1 cellular context compared by ENCODE assay signal in genomic region chrX:20029728-20030127, GRCh38.
TF ChIP-seq lines count a peak whose summit lies in the region.

No MANE protein-coding gene starts in this region.

TF ChIP-seq in SK-N-SH treated with all-trans-retinoic acid at 6 μM for 48 hours, 23 proteins besides CTCF, POLR2A, EP300 and RAD21 (continued from another document):
- no peak for TF ChIP-seq TSHZ2 (CRISPR knock-in tag; IDR thresholded peaks at IDR 0.05)
- no peak for TF ChIP-seq PPARA (CRISPR knock-in tag; IDR thresholded peaks at IDR 0.05; ENCODE audit: borderline replicate concordance)
- TF ChIP-seq GLIS3 (CRISPR knock-in tag; IDR thresholded peaks at IDR 0.05) = no peak
- TF ChIP-seq TOX (CRISPR knock-in tag; IDR thresholded peaks at IDR 0.05; ENCODE audit: borderline replicate concordance) = no peak
- TF ChIP-seq ISL1 (CRISPR knock-in tag; IDR thresholded peaks at IDR 0.05) = no peak
- TF ChIP-seq OSR1 (CRISPR knock-in tag; IDR thresholded peaks at IDR 0.05) = no peak
- TF ChIP-seq ESRRG (CRISPR knock-in tag; IDR thresholded peaks at IDR 0.05) = no peak
- no peak for TF ChIP-seq TCF4 (CRISPR knock-in tag; IDR thresholded peaks at IDR 0.05; ENCODE audit: borderline replicate concordance)
